ENCODE assay signal across 9 cellular contexts in genomic region chr15:74958908-74959642, GRCh38. TPM values are rescaled to one million over a fixed set of nuclear protein-coding genes. Genes with fewer than 3 reads are reported as not detected.
DNase-seq lines count a peak whose midpoint lies in the region; TF ChIP-seq lines count a peak whose summit lies in the region.
"Had no signal": no experiment of that assay in that cellular context is flagged by ENCODE, and none has a peak within 500 bp of the region (broad histone marks: within the 10 kb centered on the region; RNA-seq: fewer than 3 reads in every experiment).

No MANE protein-coding gene starts in this region.

- H3K27ac ChIP-seq in subcutaneous abdominal adipose tissue (ENCODE audit: low read depth, low read length): no peak overlapping the region

- no peaks in the 10 kb centered on the region for H3K36me3 Mint-ChIP-seq in T-helper 1 cell treated with Interleukin-12 subunit alpha and Interleukin-12 subunit beta and Interleukin-4 antibody, amounts not matched to agents 30 μg/mL and 1 μg/mL, for 36 hours (ENCODE audit: low read depth)
- H3K36me3 Mint-ChIP-seq in brain: no peaks in the 10 kb centered on the region

- peaks cover 0 to 14% (median 9%) of the 10 kb centered on the region in 5 donors for H3K27me3 ChIP-seq in subcutaneous abdominal adipose tissue (ENCODE audit: control insufficient read depth in 5 of 5, insufficient read depth in 4 of 5, low read length in 5 of 5)
- H3K27me3 ChIP-seq in MG63: no peaks in the 10 kb centered on the region

- peaks cover 55% of the 10 kb centered on the region for H3K27me3 Mint-ChIP-seq in T-helper 1 cell treated with Interleukin-12 subunit alpha and Interleukin-12 subunit beta and Interleukin-4 antibody, amounts not matched to agents 30 μg/mL and 1 μg/mL, for 36 hours (ENCODE audit: low read depth)
- peaks cover 44% of the 10 kb centered on the region for H3K27me3 Mint-ChIP-seq in brain

- peaks cover 4 to 55% (median 49%) of the 10 kb centered on the region in 5 donors for H3K4me1 ChIP-seq in subcutaneous abdominal adipose tissue (ENCODE audit: control insufficient read depth in 5 of 5, insufficient read depth in 5 of 5, low read length in 5 of 5)

- no peaks in the 10 kb centered on the region for H3K9me3 ChIP-seq in subcutaneous abdominal adipose tissue (ENCODE audit: control insufficient read depth in 5 of 5, low read length in 5 of 5)
- no peaks in the 10 kb centered on the region for H3K9me3 ChIP-seq in MG63

- H3K9ac ChIP-seq in subcutaneous abdominal adipose tissue (ENCODE audit: low read length in 5 of 5): peak overlapping the region in 3 of 5 donors; percentile 14 to 82 (median 63)

- DNase-seq in T-helper 1 cell (no peak), lower leg skin (ENCODE audit: low spot score in 2 of 2) (no peak), D341Med (ENCODE audit: low spot score) (no peak), MG63 (no peak), NCI-H510A treated with DMSO at 0.1 percent for 48 hours (lab: John Stamatoyannopoulos, UW) (no peak)
- DNase-seq: NCI-H1105 treated with DMSO at 0.1 percent for 48 hours had no signal

- H3K27ac Mint-ChIP-seq in T-helper 1 cell treated with Interleukin-12 subunit alpha and Interleukin-12 subunit beta and Interleukin-4 antibody, amounts not matched to agents 30 μg/mL and 1 μg/mL, for 36 hours: no peak overlapping the region
- H3K27ac Mint-ChIP-seq in brain: peak overlapping the region; percentile 42 to 96 (median 87)

- no peaks in the 10 kb centered on the region for H3K9me3 Mint-ChIP-seq in T-helper 1 cell treated with Interleukin-12 subunit alpha and Interleukin-12 subunit beta and Interleukin-4 antibody, amounts not matched to agents 30 μg/mL and 1 μg/mL, for 36 hours
- H3K9me3 Mint-ChIP-seq in brain: peaks cover 0 to 3% (median 0%) of the 10 kb centered on the region in 5 experiments

- peaks cover 16% of the 10 kb centered on the region for H3K4me1 Mint-ChIP-seq in T-helper 1 cell treated with Interleukin-12 subunit alpha and Interleukin-12 subunit beta and Interleukin-4 antibody, amounts not matched to agents 30 μg/mL and 1 μg/mL, for 36 hours (ENCODE audit: low read depth)
- peaks cover 74% of the 10 kb centered on the region for H3K4me1 Mint-ChIP-seq in brain

- H3K4me3 ChIP-seq in lower leg skin (ENCODE audit: low read depth, poor library complexity, severe bottlenecking): peak overlapping the region; percentile 18
- peak overlapping the region; percentile 50 to 78 (median 74) for H3K4me3 ChIP-seq in subcutaneous abdominal adipose tissue (ENCODE audit: low read depth in 1 of 5, low read length in 5 of 5)
- no peak overlapping the region for H3K4me3 ChIP-seq in MG63

- intact Hi-C loops in lower leg skin (cut with DNase I; ENCODE audit: low total_unique reads): no loop called here

- H3K4me3 Mint-ChIP-seq in T-helper 1 cell treated with Interleukin-12 subunit alpha and Interleukin-12 subunit beta and Interleukin-4 antibody, amounts not matched to agents 30 μg/mL and 1 μg/mL, for 36 hours: peak overlapping the region; percentile 26
- H3K4me3 Mint-ChIP-seq in brain: peak overlapping the region; percentile 81 to 86 (median 83)

- H3K36me3 ChIP-seq in subcutaneous abdominal adipose tissue (ENCODE audit: control insufficient read depth in 5 of 5, insufficient read depth in 5 of 5, low read length in 5 of 5) (no peaks in the 10 kb centered on the region), MG63 (no peaks in the 10 kb centered on the region)

- TF ChIP-seq CTCF in brain (conservative IDR thresholded peaks at IDR 0.05): no peak
- no peak for TF ChIP-seq CTCF in lower leg skin (IDR thresholded peaks at IDR 0.05)

- WGBS in lower leg skin, 2 donors: 5 to 10% methylated on average over 48 to 50 of the region's 51 CpGs

- no peak for TF ChIP-seq POLR2A in lower leg skin (IDR thresholded peaks at IDR 0.05)

RNA-seq across cellular contexts. Expression of gene RPP25, which starts 2.5 kb away (rescaled TPM):
- 9.4 TPM for polyA plus RNA-seq in brain (ENCODE audit: insufficient read depth, low read depth, low replicate concordance)
- total RNA-seq in lower leg skin: 10 to 100 TPM in 1 of 4 donors, 1 to 10 TPM in 3; 5.4 to 10.6 (median 8.4) TPM
- 9.7 and 19.0 TPM in 2 replicates for total RNA-seq in MG63 (2014; rRNA removed; shearing (Covaris generic); ENCODE audit: low replicate concordance)

RNA-seq across cellular contexts. Expression of gene COX5A, which starts 21.2 kb away (rescaled TPM):
- 342 TPM for polyA plus RNA-seq in brain (ENCODE audit: insufficient read depth, low read depth, low replicate concordance)
- total RNA-seq in lower leg skin: 100 to 1,000 TPM; 109 to 175 (median 137) TPM
- 343 and 426 TPM in 2 replicates for total RNA-seq in MG63 (2014; rRNA removed; shearing (Covaris generic); ENCODE audit: low replicate concordance)

RNA-seq across cellular contexts. Expression of gene SCAMP5, which starts 36.3 kb away (rescaled TPM):
- 146 TPM for polyA plus RNA-seq in brain (ENCODE audit: insufficient read depth, low read depth, low replicate concordance)
- 1 to 10 TPM in 3 of 4 donors, under 1 TPM in 1; 0.46 to 5.4 (median 1.2) TPM for total RNA-seq in lower leg skin
- 0.20 and 3.4 TPM in 2 replicates for total RNA-seq in MG63 (2014; rRNA removed; shearing (Covaris generic); ENCODE audit: low replicate concordance)

RNA-seq across cellular contexts. Expression of gene FAM219B, which starts 52.4 kb away (rescaled TPM):
- 44.5 TPM for polyA plus RNA-seq in brain (ENCODE audit: insufficient read depth, low read depth, low replicate concordance)
- total RNA-seq in lower leg skin: 10 to 100 TPM; 60.3 to 72.6 (median 67.5) TPM
- 22.6 and 65.2 TPM in 2 replicates for total RNA-seq in MG63 (2014; rRNA removed; shearing (Covaris generic); ENCODE audit: low replicate concordance)
